22 cellular contexts compared by ENCODE assay signal in the genomic region with DNA sequence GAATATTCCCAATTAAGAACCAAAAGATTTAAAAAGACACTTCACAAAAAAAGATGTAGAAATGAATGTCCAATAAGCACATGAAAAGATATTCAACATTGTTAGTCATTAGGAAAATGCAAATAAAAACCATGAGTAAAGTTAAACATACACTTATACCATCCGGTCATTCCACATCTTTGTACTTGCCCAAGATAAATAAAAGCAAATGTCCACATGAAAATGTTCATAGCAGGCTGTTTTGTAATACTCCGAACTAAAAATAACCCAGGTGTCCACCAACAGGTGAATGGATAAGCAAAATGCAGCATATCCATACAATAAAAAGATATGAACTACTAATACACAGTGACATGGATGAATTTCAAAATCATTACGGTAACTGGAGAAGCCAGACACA.
"Had no signal": no experiment of that assay in that cellular context is flagged by ENCODE, and none has a peak within 500 bp of the region (broad histone marks: within the 10 kb centered on the region; RNA-seq: fewer than 3 reads in every experiment).

No MANE protein-coding gene starts in this region.

- H3K27ac Mint-ChIP-seq: activated CD4-positive, alpha-beta memory T cell treated with anti-CD3 and anti-CD28 coated beads for 36 hours; activated CD4-positive, alpha-beta T cell treated with anti-CD3 and anti-CD28 coated beads, Interleukin-2, amount 10 ng/mL, durations not matched to agents 7 days and 5 days; activated naive CD4-positive, alpha-beta T cell treated with anti-CD3 and anti-CD28 coated beads for 36 hours; activated naive CD8-positive, alpha-beta T cell treated with anti-CD3 and anti-CD28 coated beads for 36 hours; activated T-helper 17 cell treated with anti-CD3 and anti-CD28 coated beads, Interleukin-2, amount 50 U/mL, for 72 hours; T-cell had no signal

- ATAC-seq: activated T-helper 17 cell treated with anti-CD3 and anti-CD28 coated beads, Interleukin-2, amount 50 U/mL, for 72 hours; T-cell had no signal

- H3K4me3 Mint-ChIP-seq: activated CD4-positive, alpha-beta memory T cell treated with anti-CD3 and anti-CD28 coated beads for 36 hours; activated CD4-positive, alpha-beta T cell treated with anti-CD3 and anti-CD28 coated beads, Interleukin-2, amount 10 ng/mL, durations not matched to agents 7 days and 5 days; activated naive CD4-positive, alpha-beta T cell treated with anti-CD3 and anti-CD28 coated beads for 36 hours; activated naive CD8-positive, alpha-beta T cell treated with anti-CD3 and anti-CD28 coated beads for 36 hours; activated T-helper 17 cell treated with anti-CD3 and anti-CD28 coated beads, Interleukin-2, amount 50 U/mL, for 72 hours; T-cell had no signal

- H3K27me3 ChIP-seq: brain microvascular endothelial cell had no signal

- H3K27me3 Mint-ChIP-seq: activated CD4-positive, alpha-beta memory T cell treated with anti-CD3 and anti-CD28 coated beads for 36 hours; activated T-helper 17 cell treated with anti-CD3 and anti-CD28 coated beads, Interleukin-2, amount 50 U/mL, for 72 hours had no signal

- H3K4me3 ChIP-seq: PC-9 had no signal

- DNase-seq: activated CD4-positive, alpha-beta memory T cell treated with anti-CD3 and anti-CD28 coated beads for 36 hours; activated CD4-positive, alpha-beta T cell treated with anti-CD3 and anti-CD28 coated beads, Interleukin-2, amount 10 ng/mL, durations not matched to agents 7 days and 5 days; activated CD4-positive, CD25-positive, alpha-beta regulatory T cell; activated CD8-positive, alpha-beta memory T cell treated with anti-CD3 and anti-CD28 coated beads for 24 hours; activated gamma-delta T cell; activated naive CD4-positive, alpha-beta T cell treated with anti-CD3 and anti-CD28 coated beads for 36 hours; activated naive CD8-positive, alpha-beta T cell treated with anti-CD3 and anti-CD28 coated beads for 36 hours; activated T-cell treated with anti-CD3 and anti-CD28 coated beads, Interleukin-2, amount 50 U/mL, for 48 hours; brain microvascular endothelial cell; Kasumi-1; KBM-7; NCI-H1048; NCI-H146; NCI-H187 treated with DMSO at 0.1 percent for 48 hours; NCI-H2081 treated with DMSO at 0.1 percent for 48 hours; NCI-H446; NCI-H524; SIG-M5; T-cell had no signal

- H3K36me3 ChIP-seq: brain microvascular endothelial cell had no signal

- H3K4me2 ChIP-seq: PC-9 had no signal

- H3K27ac ChIP-seq: brain microvascular endothelial cell, PC-9, VCaP had no signal

- H3K4me1 Mint-ChIP-seq: activated CD4-positive, alpha-beta T cell treated with anti-CD3 and anti-CD28 coated beads, Interleukin-2, amount 10 ng/mL, durations not matched to agents 7 days and 5 days; activated naive CD8-positive, alpha-beta T cell treated with anti-CD3 and anti-CD28 coated beads for 36 hours; activated T-helper 17 cell treated with anti-CD3 and anti-CD28 coated beads, Interleukin-2, amount 50 U/mL, for 72 hours; T-cell had no signal
